1 cellular context compared by ENCODE assay signal in genomic region chr5:142947427-142947709, GRCh38.
TF ChIP-seq lines count a peak whose summit lies in the region.

No MANE protein-coding gene starts in this region.

TF ChIP-seq in IMR-90, 13 proteins besides CTCF, POLR2A, EP300 and RAD21 (continued from another document):
- TF ChIP-seq, protein P1, sequence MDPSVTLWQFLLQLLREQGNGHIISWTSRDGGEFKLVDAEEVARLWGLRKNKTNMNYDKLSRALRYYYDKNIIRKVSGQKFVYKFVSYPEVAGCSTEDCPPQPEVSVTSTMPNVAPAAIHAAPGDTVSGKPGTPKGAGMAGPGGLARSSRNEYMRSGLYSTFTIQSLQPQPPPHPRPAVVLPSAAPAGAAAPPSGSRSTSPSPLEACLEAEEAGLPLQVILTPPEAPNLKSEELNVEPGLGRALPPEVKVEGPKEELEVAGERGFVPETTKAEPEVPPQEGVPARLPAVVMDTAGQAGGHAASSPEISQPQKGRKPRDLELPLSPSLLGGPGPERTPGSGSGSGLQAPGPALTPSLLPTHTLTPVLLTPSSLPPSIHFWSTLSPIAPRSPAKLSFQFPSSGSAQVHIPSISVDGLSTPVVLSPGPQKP (IDR thresholded peaks at IDR 0.05; ENCODE audit: borderline replicate concordance, low read depth, low read length) = no peak
- TF ChIP-seq MXI1 (IDR thresholded peaks at IDR 0.05; ENCODE audit: borderline replicate concordance, low read depth, low read length) (no peak), RFX5 (IDR thresholded peaks at IDR 0.05; ENCODE audit: low read depth, low read length) (no peak), SMC3 (IDR thresholded peaks at IDR 0.05; ENCODE audit: low read depth, low read length) (no peak), CHD1 (IDR thresholded peaks at IDR 0.05; ENCODE audit: low read depth, low read length) (no peak), FOS (IDR thresholded peaks at IDR 0.05; ENCODE audit: low read depth, low read length) (no peak), NFE2L2 (IDR thresholded peaks at IDR 0.05; ENCODE audit: low read depth, low read length) (no peak)
TF ChIP-seq in IMR-90: peak in this region for 0.
